8 cellular contexts compared by ENCODE assay signal in genomic region chr13:21668665-21669599, GRCh38. TPM values are rescaled to one million over a fixed set of nuclear protein-coding genes. Genes with fewer than 3 reads are reported as not detected.
DNase-seq lines count a peak whose midpoint lies in the region; ATAC-seq and TF ChIP-seq lines count a peak whose summit lies in the region.

No MANE protein-coding gene starts in this region.

- H3K36me3 ChIP-seq in iPS-20b (ENCODE audit: insufficient read depth, low read depth, low read length) (no peaks in the 10 kb centered on the region), smooth muscle cell (ENCODE audit: low read depth) (no peaks in the 10 kb centered on the region)

- peak overlapping the region; percentile 94 for H2AFZ ChIP-seq in smooth muscle cell (ENCODE audit: low read depth)

- H3K4me3 Mint-ChIP-seq in activated naive CD8-positive, alpha-beta T cell treated with anti-CD3 and anti-CD28 coated beads, Interleukin-2, amount 50 U/mL, for 24 hours, result peak overlapping the region; percentile 84

- peaks cover 18% of the 10 kb centered on the region; the same call in 1 of the 2 replicates for H3K4me1 ChIP-seq in iPS-20b (ENCODE audit: insufficient read depth, low read length)
- peaks cover 20% of the 10 kb centered on the region for H3K4me1 ChIP-seq in smooth muscle cell (ENCODE audit: low read depth)

- no peaks in the 10 kb centered on the region for H4K20me1 ChIP-seq in smooth muscle cell (ENCODE audit: low read depth)

- peak overlapping the region; percentile 70 for H3K9ac ChIP-seq in iPS-20b (ENCODE audit: low read depth, low read length)
- H3K9ac ChIP-seq in smooth muscle cell (ENCODE audit: low read depth), result no peak overlapping the region

- DNase-seq in G401 (ENCODE audit: low spot score) (peak; percentile 59), NCI-H524 (lab: John Stamatoyannopoulos, UW) (peak; percentile 70 to 79), smooth muscle cell (lab: John Stamatoyannopoulos, UW; ENCODE audit: unreplicated experiment) (no peak), GM19240 (ENCODE audit: insufficient read length, low spot score) (no peak), NCI-H1048 (lab: John Stamatoyannopoulos, UW) (no peak)
- DNase-seq in activated naive CD8-positive, alpha-beta T cell treated with anti-CD3 and anti-CD28 coated beads, Interleukin-2, amount 50 U/mL, for 24 hours, result peak; percentile 41

- H3K4me2 ChIP-seq in smooth muscle cell, result peak overlapping the region; percentile 99

- H3K27me3 Mint-ChIP-seq in activated naive CD8-positive, alpha-beta T cell treated with anti-CD3 and anti-CD28 coated beads, Interleukin-2, amount 50 U/mL, for 24 hours, result peaks cover 45% of the 10 kb centered on the region

- H3K27ac ChIP-seq in iPS-20b (ENCODE audit: low read length) (no peak overlapping the region), smooth muscle cell (ENCODE audit: low read depth) (no peak overlapping the region)

- H3K27ac Mint-ChIP-seq in activated naive CD8-positive, alpha-beta T cell treated with anti-CD3 and anti-CD28 coated beads, Interleukin-2, amount 50 U/mL, for 24 hours, result peak overlapping the region; percentile 59

- in situ Hi-C loops in G401 (cut with HindIII; ENCODE audit: low sequenced_read_pairs), result no loop called here

- peak; percentile 25 for ATAC-seq in activated naive CD8-positive, alpha-beta T cell treated with anti-CD3 and anti-CD28 coated beads, Interleukin-2, amount 50 U/mL, for 24 hours
- ATAC-seq in GM18511 (IDR thresholded peaks at IDR 0.05; ENCODE audit: unreplicated experiment), result no peak

- no peaks in the 10 kb centered on the region for H3K79me2 ChIP-seq in smooth muscle cell (ENCODE audit: low read depth)

- WGBS in smooth muscle cell (ENCODE audit: low lambda C conversion rate), result 8% methylated on average over 49 of the region's 49 CpGs

- no peaks in the 10 kb centered on the region for H3K9me3 Mint-ChIP-seq in activated naive CD8-positive, alpha-beta T cell treated with anti-CD3 and anti-CD28 coated beads, Interleukin-2, amount 50 U/mL, for 24 hours

- no peaks in the 10 kb centered on the region for H3K36me3 Mint-ChIP-seq in activated naive CD8-positive, alpha-beta T cell treated with anti-CD3 and anti-CD28 coated beads, Interleukin-2, amount 50 U/mL, for 24 hours (ENCODE audit: low read depth)

- no peak for TF ChIP-seq CTCF in smooth muscle cell (IDR thresholded peaks at IDR 0.05; ENCODE audit: borderline replicate concordance, insufficient read depth, poor library complexity, severe bottlenecking)

- H3K27me3 ChIP-seq in iPS-20b (ENCODE audit: insufficient read depth, low read length) (peaks cover 74% of the 10 kb centered on the region), smooth muscle cell (ENCODE audit: low read depth) (peaks cover 38% of the 10 kb centered on the region)

- peaks cover 47% of the 10 kb centered on the region for H3K4me1 Mint-ChIP-seq in activated naive CD8-positive, alpha-beta T cell treated with anti-CD3 and anti-CD28 coated beads, Interleukin-2, amount 50 U/mL, for 24 hours

- peaks cover 12% of the 10 kb centered on the region for H3F3A ChIP-seq in smooth muscle cell (ENCODE audit: low read depth)

- H3K4me3 ChIP-seq in iPS-20b (ENCODE audit: low read length) (peak overlapping the region; percentile 90), smooth muscle cell (peak overlapping the region; percentile 67)

- H3K9me3 ChIP-seq in iPS-20b (ENCODE audit: insufficient read depth, low read depth, low read length) (no peaks in the 10 kb centered on the region; the same call in 1 of the 2 replicates), smooth muscle cell (replicated peaks; ENCODE audit: low read depth) (no peaks in the 10 kb centered on the region)

RNA-seq across cellular contexts. Expression of gene FGF9, which starts 1.9 kb away (rescaled TPM):
- not detected in 2 replicates for total RNA-seq in G401 (2014; rRNA removed; shearing (Covaris generic))
- 0.67 TPM in 1 of 2 replicates, not detected in the other for total RNA-seq in smooth muscle cell
- polyA plus RNA-seq in smooth muscle cell, result 0.37 and 0.56 TPM in 2 replicates

Comparison
In these comparisons a context has a peak if more than half of its experiments do, and no peak if none do; other contexts are left out.
1. DNase-seq: peak in G401 (single experiment), NCI-H524 (2 of 2) and activated naive CD8-positive, alpha-beta T cell treated with anti-CD3 and anti-CD28 coated beads, Interleukin-2, amount 50 U/mL, for 24 hours (single experiment); none in smooth muscle cell (single experiment), GM19240 (single experiment) and NCI-H1048 (single experiment).